In genomic region chr6:40390144-40390800, GRCh38 we compare ENCODE assay signal across 26 cellular contexts.
DNase-seq lines count a peak whose midpoint lies in the region; ATAC-seq and TF ChIP-seq lines count a peak whose summit lies in the region.
"Had no signal": no experiment of that assay in that cellular context is flagged by ENCODE, and none has a peak within 500 bp of the region (broad histone marks: within the 10 kb centered on the region; RNA-seq: fewer than 3 reads in every experiment).

No MANE protein-coding gene starts in this region.

- no peak overlapping the region for H3K4me3 ChIP-seq in H7 (ENCODE audit: insufficient read depth, low read depth, low read length)
- no peak overlapping the region for H3K4me3 ChIP-seq in mesenchymal stem cell (ENCODE audit: insufficient read depth in 1 of 2, low read depth in 1 of 2, low read length in 2 of 2)
- H3K4me3 ChIP-seq: BLaER1 treated with 17β-estradiol and CSF1 and Interleukin-3, amounts not matched to agents 10 nM and 100 nM; hepatocyte; lung; transverse colon had no signal

- ATAC-seq in activated T-cell treated with anti-CD3 and anti-CD28 coated beads, Interleukin-2, amount 50 U/mL, for 72 hours (replicated peaks in 1 of 2), result no peak
- no peak for ATAC-seq in central memory CD8-positive, alpha-beta T cell (replicated peaks; ENCODE audit: extremely low read depth, poor library complexity, severe bottlenecking)
- ATAC-seq in GM19397 (IDR thresholded peaks at IDR 0.05; ENCODE audit: unreplicated experiment), result no peak
- ATAC-seq: Panc1 had no signal

- no peaks in the 10 kb centered on the region for H3K36me3 Mint-ChIP-seq in activated T-cell treated with anti-CD3 and anti-CD28 coated beads, Interleukin-2, amount 50 U/mL, for 72 hours (ENCODE audit: insufficient read depth in 2 of 2)
- peaks cover 3% of the 10 kb centered on the region for H3K36me3 Mint-ChIP-seq in central memory CD8-positive, alpha-beta T cell (ENCODE audit: insufficient read depth)
- no peaks in the 10 kb centered on the region for H3K36me3 Mint-ChIP-seq in progenitor cell of endocrine pancreas (ENCODE audit: insufficient read depth)

- no peaks in the 10 kb centered on the region for H3K9me3 ChIP-seq in mesenchymal stem cell (ENCODE audit: control insufficient read depth, low read length)
- H3K9me3 ChIP-seq: BLaER1 treated with 17β-estradiol and CSF1 and Interleukin-3, amounts not matched to agents 10 nM and 100 nM; Caco-2; transverse colon had no signal

- H3K36me3 ChIP-seq in H7 (replicated peaks; ENCODE audit: control insufficient read depth, insufficient read depth, low read length), result no peaks in the 10 kb centered on the region
- no peaks in the 10 kb centered on the region for H3K36me3 ChIP-seq in mesenchymal stem cell (ENCODE audit: control insufficient read depth in 1 of 2, insufficient read depth in 2 of 2, low read depth in 1 of 2, low read length in 2 of 2)
- H3K36me3 ChIP-seq: transverse colon had no signal

- no peak overlapping the region for H3K23ac ChIP-seq in mesenchymal stem cell (ENCODE audit: low read length in 2 of 2)

- H2BK120ac ChIP-seq in mesenchymal stem cell (ENCODE audit: low read depth, low read length), result no peak overlapping the region

- no peaks in the 10 kb centered on the region for H3K79me1 ChIP-seq in mesenchymal stem cell (replicated peaks; ENCODE audit: low read length, poor library complexity, severe bottlenecking)

- no peak overlapping the region for H4K8ac ChIP-seq in mesenchymal stem cell (ENCODE audit: low read length)

- H4K91ac ChIP-seq in mesenchymal stem cell (ENCODE audit: low read length), result no peak overlapping the region

- no peak for DNase-seq in activated T-cell treated with anti-CD3 and anti-CD28 coated beads, Interleukin-2, amount 50 U/mL, for 72 hours
- DNase-seq in activated T-cell treated with anti-CD3 and anti-CD28 coated beads for 4 hours (no peak), H7 (peak; percentile 7), progenitor cell of endocrine pancreas (ENCODE audit: low spot score, unreplicated experiment) (no peak), mesenchymal stem cell (no peak)
- no peak for DNase-seq in central memory CD8-positive, alpha-beta T cell (ENCODE audit: low spot score in 2 of 2)
- DNase-seq: activated B cell treated with CpG ODN at 0.5 μM for 24 hours; activated naive CD4-positive, alpha-beta T cell; activated T-cell treated with anti-CD3 and anti-CD28 coated beads, Interleukin-2, amount 50 U/mL, for 4 hours; anterior cingulate cortex; Caco-2; DMS79; GDM1; IMR-90; NCI-H1436 treated with DMSO at 0.1 percent for 48 hours; NCI-H2107; NCI-H345; Right ventricle myocardium superior; stimulated activated CD4-positive, alpha-beta T cell treated with anti-CD3 and anti-CD28 coated beads, Interleukin-4, amount 100 ng/mL, for 24 hours; transverse colon had no signal

- H3K18ac ChIP-seq in mesenchymal stem cell (ENCODE audit: low read depth in 1 of 2, low read length in 2 of 2), result no peak overlapping the region

- no peak overlapping the region for H2BK12ac ChIP-seq in mesenchymal stem cell (ENCODE audit: low read length in 2 of 2)

- H3K27me3 ChIP-seq in H7 (ENCODE audit: control insufficient read depth, insufficient read depth, low read length) (no peaks in the 10 kb centered on the region; the same call in 1 of the 2 replicates), mesenchymal stem cell (ENCODE audit: control insufficient read depth in 1 of 2, insufficient read depth in 1 of 2, low read length in 2 of 2) (peaks cover 9 to 43% of the 10 kb centered on the region in 2 experiments)
- H3K27me3 ChIP-seq: BLaER1 treated with 17β-estradiol and CSF1 and Interleukin-3, amounts not matched to agents 10 nM and 100 nM; hepatocyte had no signal

- H3K27ac ChIP-seq in mesenchymal stem cell (ENCODE audit: low read length, poor library complexity, severe bottlenecking), result no peak overlapping the region
- H3K27ac ChIP-seq: BLaER1 treated with 17β-estradiol and CSF1 and Interleukin-3, amounts not matched to agents 10 nM and 100 nM; hepatocyte; transverse colon had no signal

- peaks cover 56% of the 10 kb centered on the region for H3K4me1 Mint-ChIP-seq in activated T-cell treated with anti-CD3 and anti-CD28 coated beads, Interleukin-2, amount 50 U/mL, for 72 hours (ENCODE audit: low read depth)
- peaks cover 41% of the 10 kb centered on the region for H3K4me1 Mint-ChIP-seq in central memory CD8-positive, alpha-beta T cell
- H3K4me1 Mint-ChIP-seq in progenitor cell of endocrine pancreas (ENCODE audit: low read depth), result peaks cover 10% of the 10 kb centered on the region
- H3K4me1 Mint-ChIP-seq: activated B cell treated with CpG ODN at 0.5 μM for 24 hours, nephron had no signal

- H2BK5ac ChIP-seq in mesenchymal stem cell (ENCODE audit: low read depth, low read length, poor library complexity, severe bottlenecking), result no peak overlapping the region

- H2AFZ ChIP-seq in mesenchymal stem cell (ENCODE audit: low read depth, low read length), result no peak overlapping the region
- H2AFZ ChIP-seq: hepatocyte had no signal

- H3K9me3 Mint-ChIP-seq in activated T-cell treated with anti-CD3 and anti-CD28 coated beads, Interleukin-2, amount 50 U/mL, for 72 hours, result no peaks in the 10 kb centered on the region
- no peaks in the 10 kb centered on the region for H3K9me3 Mint-ChIP-seq in central memory CD8-positive, alpha-beta T cell
- no peaks in the 10 kb centered on the region for H3K9me3 Mint-ChIP-seq in progenitor cell of endocrine pancreas (ENCODE audit: low read depth)
- H3K9me3 Mint-ChIP-seq: activated B cell treated with CpG ODN at 0.5 μM for 24 hours; activated T-cell treated with anti-CD3 and anti-CD28 coated beads, Interleukin-2, amount 50 U/mL, for 4 hours; nephron had no signal

- 88% methylated on average over 3 of the region's 4 CpGs for WGBS in mesenchymal stem cell

- H3K27me3 Mint-ChIP-seq in activated T-cell treated with anti-CD3 and anti-CD28 coated beads, Interleukin-2, amount 50 U/mL, for 72 hours (ENCODE audit: low read depth), result no peaks in the 10 kb centered on the region
- H3K27me3 Mint-ChIP-seq in central memory CD8-positive, alpha-beta T cell, result peaks cover 21% of the 10 kb centered on the region
- peaks cover 26% of the 10 kb centered on the region for H3K27me3 Mint-ChIP-seq in progenitor cell of endocrine pancreas

- H3K4me2 ChIP-seq in mesenchymal stem cell (ENCODE audit: low read length, poor library complexity, severe bottlenecking), result no peak overlapping the region
- H3K4me2 ChIP-seq: BLaER1 treated with 17β-estradiol and CSF1 and Interleukin-3, amounts not matched to agents 10 nM and 100 nM; hepatocyte had no signal

- no peak overlapping the region for H3K4ac ChIP-seq in mesenchymal stem cell (ENCODE audit: low read depth in 1 of 2, low read length in 2 of 2)

- no peak overlapping the region for H3K9ac ChIP-seq in mesenchymal stem cell (ENCODE audit: low read length)
- H3K9ac ChIP-seq: BLaER1 treated with 17β-estradiol and CSF1 and Interleukin-3, amounts not matched to agents 10 nM and 100 nM had no signal

- no peak for TF ChIP-seq CTCF in progenitor cell of endocrine pancreas (IDR thresholded peaks at IDR 0.05; ENCODE audit: unreplicated experiment)

- H3K27ac Mint-ChIP-seq in activated T-cell treated with anti-CD3 and anti-CD28 coated beads, Interleukin-2, amount 50 U/mL, for 72 hours, result peak overlapping the region; percentile 7
- H3K27ac Mint-ChIP-seq in central memory CD8-positive, alpha-beta T cell (ENCODE audit: low read depth), result peak overlapping the region; percentile 80
- H3K27ac Mint-ChIP-seq in progenitor cell of endocrine pancreas, result peak overlapping the region; percentile 14
- H3K27ac Mint-ChIP-seq: activated B cell treated with CpG ODN at 0.5 μM for 24 hours, nephron had no signal

- peak overlapping the region in 1 of 2 donors; percentile 58 for H3K4me3 Mint-ChIP-seq in activated T-cell treated with anti-CD3 and anti-CD28 coated beads, Interleukin-2, amount 50 U/mL, for 72 hours
- no peak overlapping the region for H3K4me3 Mint-ChIP-seq in central memory CD8-positive, alpha-beta T cell
- H3K4me3 Mint-ChIP-seq in progenitor cell of endocrine pancreas (ENCODE audit: low read depth), result no peak overlapping the region
- H3K4me3 Mint-ChIP-seq: activated B cell treated with CpG ODN at 0.5 μM for 24 hours, nephron had no signal

- H3K4me1 ChIP-seq in mesenchymal stem cell (ENCODE audit: control insufficient read depth, insufficient read depth, low read depth, low read length), result no peaks in the 10 kb centered on the region
- H3K4me1 ChIP-seq: Caco-2, transverse colon had no signal

- H3K14ac ChIP-seq in mesenchymal stem cell (ENCODE audit: low read length in 2 of 2), result no peak overlapping the region

- H2AK5ac ChIP-seq in mesenchymal stem cell (ENCODE audit: low read length, severe bottlenecking), result no peak overlapping the region

- no peak overlapping the region for H2BK15ac ChIP-seq in mesenchymal stem cell (ENCODE audit: low read depth, poor library complexity, severe bottlenecking)

Comparison
In these comparisons a context has a peak if more than half of its experiments do, and no peak if none do; other contexts are left out.
1. H3K27ac Mint-ChIP-seq: peak in every context shown above with its lines; median percentile 80 in central memory CD8-positive, alpha-beta T cell; 14 in progenitor cell of endocrine pancreas; 7 in activated T-cell treated with anti-CD3 and anti-CD28 coated beads, Interleukin-2, amount 50 U/mL, for 72 hours.